ENCODE assay signal across 2 cellular contexts in the genomic region with DNA sequence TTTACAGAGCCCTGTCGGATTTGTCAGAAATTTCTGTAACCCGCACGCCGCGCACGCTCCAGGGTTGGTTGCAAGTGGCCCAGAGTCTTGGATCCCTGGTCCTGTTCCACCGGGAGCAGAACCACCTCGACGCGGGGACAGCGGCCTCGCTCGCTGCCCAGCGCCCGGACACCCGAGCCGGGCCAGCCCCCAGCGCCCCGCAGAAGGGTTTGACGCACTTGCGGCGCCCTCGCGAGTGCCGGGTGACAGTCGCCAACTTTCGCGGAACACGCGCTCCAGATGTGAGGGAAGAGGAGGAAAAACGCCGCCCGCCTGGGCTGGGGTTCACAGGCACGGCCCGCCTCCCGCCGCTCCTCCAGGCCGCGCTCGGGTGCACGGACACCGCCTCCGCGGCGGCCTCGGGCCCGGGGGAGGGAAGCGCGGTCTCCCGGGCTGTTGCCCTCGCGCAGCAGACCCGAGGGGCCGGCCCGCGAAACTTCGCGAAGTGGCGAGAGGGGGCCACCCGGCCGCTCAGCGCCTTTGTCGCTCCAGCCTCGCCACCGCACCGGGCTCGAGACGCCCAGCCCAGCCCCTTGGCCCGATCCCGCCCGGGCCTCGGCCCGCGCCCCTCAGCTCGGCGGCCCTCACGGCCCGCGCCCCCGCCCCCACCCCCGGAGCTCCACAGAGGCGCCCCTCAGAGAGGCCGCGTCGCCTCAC.
A peak's percentile ranks its signal among the peaks of the same experiment; 100 is the strongest.
TF ChIP-seq lines count a peak whose summit lies in the region.

No MANE protein-coding gene starts in this region.

TF ChIP-seq in SK-N-SH, 30 proteins besides CTCF, POLR2A, EP300 and RAD21:
- peak; percentile 77; the same call in 1 of the 2 replicates for TF ChIP-seq MXI1 (IDR thresholded peaks at IDR 0.05; ENCODE audit: low read depth, low read length)
- TF ChIP-seq TAF1 (IDR thresholded peaks at IDR 0.05; ENCODE audit: borderline replicate concordance, low read depth, low read length): no peak
- TF ChIP-seq MAX (IDR thresholded peaks at IDR 0.05; ENCODE audit: low read depth): 0 out of 2 replicates have a peak, but pooled peaks have one; percentile 26
- TF ChIP-seq TEAD4 (IDR thresholded peaks at IDR 0.05; ENCODE audit: borderline replicate concordance, insufficient read depth): 0 out of 2 replicates have a peak, but pooled peaks have one; percentile 3

TF ChIP-seq in K562, 482 proteins besides CTCF, POLR2A, EP300 and RAD21:
- TF ChIP-seq FOXP1 (CRISPR knock-in tag; IDR thresholded peaks at IDR 0.05): no peak; the same call in 1 of the 2 replicates
- TF ChIP-seq RBM15 (IDR thresholded peaks at IDR 0.05; ENCODE audit: insufficient read depth, low read length): no peak
- TF ChIP-seq RBBP5 (IDR thresholded peaks at IDR 0.05; ENCODE audit: borderline replicate concordance, insufficient read depth, low read length, poor library complexity, severe bottlenecking): peak; percentile 89
- no peak for TF ChIP-seq TEAD4 (IDR thresholded peaks at IDR 0.05; ENCODE audit: low read length)
- TF ChIP-seq TEAD4 (CRISPR knock-in tag; IDR thresholded peaks at IDR 0.05; ENCODE audit: borderline replicate concordance): 0 out of 2 replicates have a peak, but pooled peaks have one; percentile 23
- TF ChIP-seq RBM22 (IDR thresholded peaks at IDR 0.05; ENCODE audit: low read depth, low read length, poor library complexity, severe bottlenecking): peak; percentile 51
- TF ChIP-seq KDM5B (IDR thresholded peaks at IDR 0.05; ENCODE audit: insufficient replicate concordance, low read depth, low read length): peak; percentile 0
- peak; percentile 54 for TF ChIP-seq PCBP1 (IDR thresholded peaks at IDR 0.05; ENCODE audit: low read depth, low read length, poor library complexity, severe bottlenecking)
- TF ChIP-seq ZNF282 (CRISPR knock-in tag; IDR thresholded peaks at IDR 0.05): 0 out of 2 replicates have a peak, but pooled peaks have one; percentile 70
- TF ChIP-seq RB1 (IDR thresholded peaks at IDR 0.05; ENCODE audit: low read depth): peak; percentile 20; the same call in 1 of the 2 replicates
- 0 out of 4 replicates have a peak, but pooled peaks have one; percentile 43 to 54 for TF ChIP-seq NONO (IDR thresholded peaks at IDR 0.05; ENCODE audit: low read depth in 2 of 2, low read length in 1 of 2)
- TF ChIP-seq, protein P1, sequence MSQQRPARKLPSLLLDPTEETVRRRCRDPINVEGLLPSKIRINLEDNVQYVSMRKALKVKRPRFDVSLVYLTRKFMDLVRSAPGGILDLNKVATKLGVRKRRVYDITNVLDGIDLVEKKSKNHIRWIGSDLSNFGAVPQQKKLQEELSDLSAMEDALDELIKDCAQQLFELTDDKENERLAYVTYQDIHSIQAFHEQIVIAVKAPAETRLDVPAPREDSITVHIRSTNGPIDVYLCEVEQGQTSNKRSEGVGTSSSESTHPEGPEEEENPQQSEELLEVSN (IDR thresholded peaks at IDR 0.05; ENCODE audit: borderline replicate concordance in 1 of 2, extremely low read depth in 1 of 2, insufficient read depth in 1 of 2, insufficient read length in 1 of 2, low read depth in 1 of 2, low read length in 1 of 2, poor library complexity in 1 of 2, severe bottlenecking in 1 of 2): peak in 1 of 2 experiments; percentile 70
- peak; percentile 43 for TF ChIP-seq MAX (CRISPR knock-in tag; IDR thresholded peaks at IDR 0.05)
- peak; percentile 78 for TF ChIP-seq CHD1 (IDR thresholded peaks at IDR 0.05; ENCODE audit: low read length)
- no peak for TF ChIP-seq JUND (IDR thresholded peaks at IDR 0.05; ENCODE audit: borderline replicate concordance, low read depth, low read length)
- TF ChIP-seq JUND (tag; IDR thresholded peaks at IDR 0.05; ENCODE audit: borderline replicate concordance, low read depth, low read length): no peak
- peak; percentile 25 for TF ChIP-seq HMGN3 (IDR thresholded peaks at IDR 0.05; ENCODE audit: borderline replicate concordance, extremely low read depth, insufficient read length, low read depth, low read length)
- peak; percentile 78 for TF ChIP-seq ZFX (CRISPR knock-in tag; IDR thresholded peaks at IDR 0.05)
- TF ChIP-seq TGIF2 (CRISPR knock-in tag; IDR thresholded peaks at IDR 0.05): 0 out of 2 replicates have a peak, but pooled peaks have one; percentile 51
- TF ChIP-seq ZNF232 (CRISPR knock-in tag; IDR thresholded peaks at IDR 0.05): no peak
- TF ChIP-seq L3MBTL2 (IDR thresholded peaks at IDR 0.05): peak; percentile 59
- TF ChIP-seq E2F4 (CRISPR knock-in tag; IDR thresholded peaks at IDR 0.05; ENCODE audit: low read depth): 0 out of 2 replicates have a peak, but pooled peaks have one; percentile 18
- no peak for TF ChIP-seq SMARCE1 (IDR thresholded peaks at IDR 0.05)
- TF ChIP-seq NR3C1 (CRISPR knock-in tag; IDR thresholded peaks at IDR 0.05): 0 out of 2 replicates have a peak, but pooled peaks have one; percentile 59
- TF ChIP-seq THAP12 (CRISPR knock-in tag; IDR thresholded peaks at IDR 0.05): 0 out of 2 replicates have a peak, but pooled peaks have one; percentile 39
